Comparison of ENCODE assay signal across 1 cellular context in the genomic region with DNA sequence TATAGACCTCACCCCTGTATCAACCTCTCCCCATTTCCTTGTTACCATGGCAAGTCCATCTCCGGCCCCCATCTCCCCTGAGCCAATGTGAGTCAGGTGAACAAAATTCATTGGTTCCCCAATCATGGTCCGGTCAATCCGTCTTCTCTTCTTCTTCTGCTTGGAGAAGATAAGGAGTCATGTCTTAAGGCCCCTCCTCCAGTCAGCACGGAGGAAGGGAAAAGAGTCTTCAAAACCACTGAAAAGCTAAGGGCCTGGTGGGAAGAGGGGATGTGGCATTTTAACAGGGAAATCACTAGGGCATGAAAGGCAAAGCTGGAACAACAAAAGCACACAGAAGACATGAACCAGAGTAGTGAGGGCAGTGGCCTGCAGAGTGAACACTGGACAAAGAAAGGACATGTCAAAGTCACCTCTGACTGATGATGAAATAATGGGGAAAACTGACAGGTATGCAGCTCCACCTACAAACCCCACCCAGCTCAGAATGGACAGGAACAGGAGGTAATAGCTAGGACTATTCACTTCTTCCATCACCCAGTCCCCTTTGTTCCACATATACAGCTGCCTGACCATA.
A peak's percentile ranks its signal among the peaks of the same experiment; 100 is the strongest.
TF ChIP-seq lines count a peak whose summit lies in the region.

No MANE protein-coding gene starts in this region.

TF ChIP-seq in K562, 482 proteins besides CTCF, POLR2A, EP300 and RAD21 (continued from another document and continues in another):
- TF ChIP-seq, protein P1, sequence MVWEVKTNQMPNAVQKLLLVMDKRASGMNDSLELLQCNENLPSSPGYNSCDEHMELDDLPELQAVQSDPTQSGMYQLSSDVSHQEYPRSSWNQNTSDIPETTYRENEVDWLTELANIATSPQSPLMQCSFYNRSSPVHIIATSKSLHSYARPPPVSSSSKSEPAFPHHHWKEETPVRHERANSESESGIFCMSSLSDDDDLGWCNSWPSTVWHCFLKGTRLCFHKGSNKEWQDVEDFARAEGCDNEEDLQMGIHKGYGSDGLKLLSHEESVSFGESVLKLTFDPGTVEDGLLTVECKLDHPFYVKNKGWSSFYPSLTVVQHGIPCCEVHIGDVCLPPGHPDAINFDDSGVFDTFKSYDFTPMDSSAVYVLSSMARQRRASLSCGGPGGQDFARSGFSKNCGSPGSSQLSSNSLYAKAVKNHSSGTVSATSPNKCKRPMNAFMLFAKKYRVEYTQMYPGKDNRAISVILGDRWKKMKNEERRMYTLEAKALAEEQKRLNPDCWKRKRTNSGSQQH (CRISPR knock-in tag; IDR thresholded peaks at IDR 0.05), result peak; percentile 74; the same call in 1 of the 2 replicates
- TF ChIP-seq MTA1 (IDR thresholded peaks at IDR 0.05; ENCODE audit: borderline replicate concordance) (no peak), JUND (IDR thresholded peaks at IDR 0.05; ENCODE audit: borderline replicate concordance, low read depth, low read length) (peak; percentile 52; the same call in 1 of the 2 replicates), JUND (tag; IDR thresholded peaks at IDR 0.05; ENCODE audit: borderline replicate concordance, low read depth, low read length) (peak; percentile 29; the same call in 1 of the 3 replicates), TAF15 (IDR thresholded peaks at IDR 0.05; ENCODE audit: low read depth, low read length) (no peak), ZNF780A (CRISPR knock-in tag; IDR thresholded peaks at IDR 0.05) (no peak), ZNF696 (CRISPR knock-in tag; conservative IDR thresholded peaks at IDR 0.05) (no peak), SAFB (IDR thresholded peaks at IDR 0.05; ENCODE audit: borderline replicate concordance, low read depth, low read length) (no peak), NFYB (IDR thresholded peaks at IDR 0.05; ENCODE audit: extremely low read depth, insufficient read length) (no peak), EP400 (IDR thresholded peaks at IDR 0.05) (peak; percentile 75), STAG1 (CRISPR knock-in tag; IDR thresholded peaks at IDR 0.05; ENCODE audit: borderline replicate concordance) (no peak), PHB2 (IDR thresholded peaks at IDR 0.05; ENCODE audit: low read depth) (no peak), CREM (IDR thresholded peaks at IDR 0.05; ENCODE audit: low read depth) (0 out of 2 replicates have a peak, but pooled peaks have one; percentile 13), LCOR (CRISPR knock-in tag; IDR thresholded peaks at IDR 0.05) (peak; percentile 61; the same call in 1 of the 2 replicates), MAFK (IDR thresholded peaks at IDR 0.05; ENCODE audit: low read length) (peak; percentile 16; the same call in 1 of the 2 replicates), ASH1L (IDR thresholded peaks at IDR 0.05; ENCODE audit: borderline replicate concordance, low read depth, partially characterized antibody) (peak; percentile 21), SPI1 (IDR thresholded peaks at IDR 0.05; ENCODE audit: borderline replicate concordance, low read depth, low read length) (0 out of 2 replicates have a peak, but pooled peaks have one; percentile 16), MEIS2 (IDR thresholded peaks at IDR 0.05; ENCODE audit: partially characterized antibody) (peak; percentile 78), DPF2 (IDR thresholded peaks at IDR 0.05) (peak; percentile 94), GTF2A2 (tag; IDR thresholded peaks at IDR 0.05) (no peak), YBX1 (IDR thresholded peaks at IDR 0.05) (no peak), NR4A1 (CRISPR knock-in tag; IDR thresholded peaks at IDR 0.05) (no peak), NR4A1 (tag; IDR thresholded peaks at IDR 0.05) (no peak), ZNF77 (CRISPR knock-in tag; IDR thresholded peaks at IDR 0.05) (no peak), NBN (IDR thresholded peaks at IDR 0.05; ENCODE audit: low read depth) (peak; percentile 76; the same call in 1 of the 2 replicates), CEBPG (CRISPR knock-in tag; IDR thresholded peaks at IDR 0.05) (peak; percentile 88), CEBPG (tag; conservative IDR thresholded peaks at IDR 0.05 in 1 of 2, IDR thresholded peaks at IDR 0.05 in 1 of 2) (peak; percentile 48 to 87), FOXA1 (IDR thresholded peaks at IDR 0.05; ENCODE audit: borderline replicate concordance) (no peak), KLF6 (CRISPR knock-in tag; IDR thresholded peaks at IDR 0.05; ENCODE audit: borderline replicate concordance) (peak; percentile 47; the same call in 1 of the 2 replicates), EGR1 (conservative IDR thresholded peaks at IDR 0.05) (no peak), POLR2B (IDR thresholded peaks at IDR 0.05; ENCODE audit: low read depth, partially characterized antibody) (peak; percentile 36), ZNF274 (IDR thresholded peaks at IDR 0.05; ENCODE audit: borderline replicate concordance, low read depth, low read length) (no peak), TGIF2 (CRISPR knock-in tag; IDR thresholded peaks at IDR 0.05) (no peak), ESRRA (IDR thresholded peaks at IDR 0.05; ENCODE audit: borderline replicate concordance, low read depth) (peak; percentile 88), MYBL2 (IDR thresholded peaks at IDR 0.05; ENCODE audit: low read depth) (no peak; the same call in 1 of the 2 replicates), MYBL2 (CRISPR knock-in tag; IDR thresholded peaks at IDR 0.05; ENCODE audit: borderline replicate concordance) (no peak), FOXK1 (CRISPR knock-in tag; IDR thresholded peaks at IDR 0.05; ENCODE audit: borderline replicate concordance) (peak; percentile 80; the same call in 1 of the 2 replicates), SP2 (IDR thresholded peaks at IDR 0.05; ENCODE audit: extremely low read depth, low read depth, low read length, poor library complexity, severe bottlenecking) (no peak), ZZZ3 (IDR thresholded peaks at IDR 0.05) (no peak)
- TF ChIP-seq, protein P2, sequence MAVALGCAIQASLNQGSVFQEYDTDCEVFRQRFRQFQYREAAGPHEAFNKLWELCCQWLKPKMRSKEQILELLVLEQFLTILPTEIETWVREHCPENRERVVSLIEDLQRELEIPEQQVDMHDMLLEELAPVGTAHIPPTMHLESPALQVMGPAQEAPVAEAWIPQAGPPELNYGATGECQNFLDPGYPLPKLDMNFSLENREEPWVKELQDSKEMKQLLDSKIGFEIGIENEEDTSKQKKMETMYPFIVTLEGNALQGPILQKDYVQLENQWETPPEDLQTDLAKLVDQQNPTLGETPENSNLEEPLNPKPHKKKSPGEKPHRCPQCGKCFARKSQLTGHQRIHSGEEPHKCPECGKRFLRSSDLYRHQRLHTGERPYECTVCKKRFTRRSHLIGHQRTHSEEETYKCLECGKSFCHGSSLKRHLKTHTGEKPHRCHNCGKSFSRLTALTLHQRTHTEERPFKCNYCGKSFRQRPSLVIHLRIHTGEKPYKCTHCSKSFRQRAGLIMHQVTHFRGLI (CRISPR knock-in tag; IDR thresholded peaks at IDR 0.05), result 0 out of 2 replicates have a peak, but pooled peaks have one; percentile 11
- TF ChIP-seq, protein P3, sequence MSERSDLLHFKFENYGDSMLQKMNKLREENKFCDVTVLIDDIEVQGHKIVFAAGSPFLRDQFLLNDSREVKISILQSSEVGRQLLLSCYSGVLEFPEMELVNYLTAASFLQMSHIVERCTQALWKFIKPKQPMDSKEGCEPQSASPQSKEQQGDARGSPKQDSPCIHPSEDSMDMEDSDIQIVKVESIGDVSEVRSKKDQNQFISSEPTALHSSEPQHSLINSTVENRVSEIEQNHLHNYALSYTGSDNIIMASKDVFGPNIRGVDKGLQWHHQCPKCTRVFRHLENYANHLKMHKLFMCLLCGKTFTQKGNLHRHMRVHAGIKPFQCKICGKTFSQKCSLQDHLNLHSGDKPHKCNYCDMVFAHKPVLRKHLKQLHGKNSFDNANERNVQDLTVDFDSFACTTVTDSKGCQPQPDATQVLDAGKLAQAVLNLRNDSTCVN (CRISPR knock-in tag; IDR thresholded peaks at IDR 0.05), result peak; percentile 88; the same call in 1 of the 2 replicates
- TF ChIP-seq, protein P4, sequence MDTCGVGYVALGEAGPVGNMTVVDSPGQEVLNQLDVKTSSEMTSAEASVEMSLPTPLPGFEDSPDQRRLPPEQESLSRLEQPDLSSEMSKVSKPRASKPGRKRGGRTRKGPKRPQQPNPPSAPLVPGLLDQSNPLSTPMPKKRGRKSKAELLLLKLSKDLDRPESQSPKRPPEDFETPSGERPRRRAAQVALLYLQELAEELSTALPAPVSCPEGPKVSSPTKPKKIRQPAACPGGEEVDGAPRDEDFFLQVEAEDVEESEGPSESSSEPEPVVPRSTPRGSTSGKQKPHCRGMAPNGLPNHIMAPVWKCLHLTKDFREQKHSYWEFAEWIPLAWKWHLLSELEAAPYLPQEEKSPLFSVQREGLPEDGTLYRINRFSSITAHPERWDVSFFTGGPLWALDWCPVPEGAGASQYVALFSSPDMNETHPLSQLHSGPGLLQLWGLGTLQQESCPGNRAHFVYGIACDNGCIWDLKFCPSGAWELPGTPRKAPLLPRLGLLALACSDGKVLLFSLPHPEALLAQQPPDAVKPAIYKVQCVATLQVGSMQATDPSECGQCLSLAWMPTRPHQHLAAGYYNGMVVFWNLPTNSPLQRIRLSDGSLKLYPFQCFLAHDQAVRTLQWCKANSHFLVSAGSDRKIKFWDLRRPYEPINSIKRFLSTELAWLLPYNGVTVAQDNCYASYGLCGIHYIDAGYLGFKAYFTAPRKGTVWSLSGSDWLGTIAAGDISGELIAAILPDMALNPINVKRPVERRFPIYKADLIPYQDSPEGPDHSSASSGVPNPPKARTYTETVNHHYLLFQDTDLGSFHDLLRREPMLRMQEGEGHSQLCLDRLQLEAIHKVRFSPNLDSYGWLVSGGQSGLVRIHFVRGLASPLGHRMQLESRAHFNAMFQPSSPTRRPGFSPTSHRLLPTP (IDR thresholded peaks at IDR 0.05; ENCODE audit: borderline replicate concordance, extremely low read depth, insufficient read length), result no peak
- TF ChIP-seq, protein P5, sequence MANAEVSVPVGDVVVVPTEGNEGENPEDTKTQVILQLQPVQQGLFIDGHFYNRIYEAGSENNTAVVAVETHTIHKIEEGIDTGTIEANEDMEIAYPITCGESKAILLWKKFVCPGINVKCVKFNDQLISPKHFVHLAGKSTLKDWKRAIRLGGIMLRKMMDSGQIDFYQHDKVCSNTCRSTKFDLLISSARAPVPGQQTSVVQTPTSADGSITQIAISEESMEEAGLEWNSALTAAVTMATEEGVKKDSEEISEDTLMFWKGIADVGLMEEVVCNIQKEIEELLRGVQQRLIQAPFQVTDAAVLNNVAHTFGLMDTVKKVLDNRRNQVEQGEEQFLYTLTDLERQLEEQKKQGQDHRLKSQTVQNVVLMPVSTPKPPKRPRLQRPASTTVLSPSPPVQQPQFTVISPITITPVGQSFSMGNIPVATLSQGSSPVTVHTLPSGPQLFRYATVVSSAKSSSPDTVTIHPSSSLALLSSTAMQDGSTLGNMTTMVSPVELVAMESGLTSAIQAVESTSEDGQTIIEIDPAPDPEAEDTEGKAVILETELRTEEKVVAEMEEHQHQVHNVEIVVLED (CRISPR knock-in tag; IDR thresholded peaks at IDR 0.05), result no peak
- TF ChIP-seq, protein P6, sequence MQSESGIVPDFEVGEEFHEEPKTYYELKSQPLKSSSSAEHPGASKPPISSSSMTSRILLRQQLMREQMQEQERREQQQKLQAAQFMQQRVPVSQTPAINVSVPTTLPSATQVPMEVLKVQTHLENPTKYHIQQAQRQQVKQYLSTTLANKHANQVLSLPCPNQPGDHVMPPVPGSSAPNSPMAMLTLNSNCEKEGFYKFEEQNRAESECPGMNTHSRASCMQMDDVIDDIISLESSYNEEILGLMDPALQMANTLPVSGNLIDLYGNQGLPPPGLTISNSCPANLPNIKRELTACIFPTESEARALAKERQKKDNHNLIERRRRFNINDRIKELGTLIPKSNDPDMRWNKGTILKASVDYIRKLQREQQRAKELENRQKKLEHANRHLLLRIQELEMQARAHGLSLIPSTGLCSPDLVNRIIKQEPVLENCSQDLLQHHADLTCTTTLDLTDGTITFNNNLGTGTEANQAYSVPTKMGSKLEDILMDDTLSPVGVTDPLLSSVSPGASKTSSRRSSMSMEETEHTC (IDR thresholded peaks at IDR 0.05), result 0 out of 2 replicates have a peak, but pooled peaks have one; percentile 29
- TF ChIP-seq, protein P7, sequence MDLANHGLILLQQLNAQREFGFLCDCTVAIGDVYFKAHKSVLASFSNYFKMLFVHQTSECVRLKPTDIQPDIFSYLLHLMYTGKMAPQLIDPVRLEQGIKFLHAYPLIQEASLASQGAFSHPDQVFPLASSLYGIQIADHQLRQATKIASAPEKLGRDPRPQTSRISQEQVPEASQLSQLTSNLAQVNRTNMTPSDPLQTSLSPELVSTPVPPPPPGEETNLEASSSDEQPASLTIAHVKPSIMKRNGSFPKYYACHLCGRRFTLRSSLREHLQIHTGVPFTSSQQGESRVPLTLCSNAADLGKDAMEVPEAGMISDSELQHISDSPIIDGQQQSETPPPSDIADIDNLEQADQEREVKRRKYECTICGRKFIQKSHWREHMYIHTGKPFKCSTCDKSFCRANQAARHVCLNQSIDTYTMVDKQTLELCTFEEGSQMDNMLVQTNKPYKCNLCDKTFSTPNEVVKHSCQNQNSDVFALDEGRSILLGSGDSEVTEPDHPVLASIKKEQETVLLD (IDR thresholded peaks at IDR 0.05), result peak; percentile 55; the same call in 1 of the 2 replicates
- TF ChIP-seq, protein P8, sequence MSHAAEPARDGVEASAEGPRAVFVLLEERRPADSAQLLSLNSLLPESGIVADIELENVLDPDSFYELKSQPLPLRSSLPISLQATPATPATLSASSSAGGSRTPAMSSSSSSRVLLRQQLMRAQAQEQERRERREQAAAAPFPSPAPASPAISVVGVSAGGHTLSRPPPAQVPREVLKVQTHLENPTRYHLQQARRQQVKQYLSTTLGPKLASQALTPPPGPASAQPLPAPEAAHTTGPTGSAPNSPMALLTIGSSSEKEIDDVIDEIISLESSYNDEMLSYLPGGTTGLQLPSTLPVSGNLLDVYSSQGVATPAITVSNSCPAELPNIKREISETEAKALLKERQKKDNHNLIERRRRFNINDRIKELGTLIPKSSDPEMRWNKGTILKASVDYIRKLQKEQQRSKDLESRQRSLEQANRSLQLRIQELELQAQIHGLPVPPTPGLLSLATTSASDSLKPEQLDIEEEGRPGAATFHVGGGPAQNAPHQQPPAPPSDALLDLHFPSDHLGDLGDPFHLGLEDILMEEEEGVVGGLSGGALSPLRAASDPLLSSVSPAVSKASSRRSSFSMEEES (CRISPR knock-in tag; IDR thresholded peaks at IDR 0.05), result no peak
- TF ChIP-seq, protein P9, sequence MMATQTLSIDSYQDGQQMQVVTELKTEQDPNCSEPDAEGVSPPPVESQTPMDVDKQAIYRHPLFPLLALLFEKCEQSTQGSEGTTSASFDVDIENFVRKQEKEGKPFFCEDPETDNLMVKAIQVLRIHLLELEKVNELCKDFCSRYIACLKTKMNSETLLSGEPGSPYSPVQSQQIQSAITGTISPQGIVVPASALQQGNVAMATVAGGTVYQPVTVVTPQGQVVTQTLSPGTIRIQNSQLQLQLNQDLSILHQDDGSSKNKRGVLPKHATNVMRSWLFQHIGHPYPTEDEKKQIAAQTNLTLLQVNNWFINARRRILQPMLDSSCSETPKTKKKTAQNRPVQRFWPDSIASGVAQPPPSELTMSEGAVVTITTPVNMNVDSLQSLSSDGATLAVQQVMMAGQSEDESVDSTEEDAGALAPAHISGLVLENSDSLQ (IDR thresholded peaks at IDR 0.05), result peak; percentile 87
